Comparison of ENCODE assay signal across 33 cellular contexts in the genomic region with DNA sequence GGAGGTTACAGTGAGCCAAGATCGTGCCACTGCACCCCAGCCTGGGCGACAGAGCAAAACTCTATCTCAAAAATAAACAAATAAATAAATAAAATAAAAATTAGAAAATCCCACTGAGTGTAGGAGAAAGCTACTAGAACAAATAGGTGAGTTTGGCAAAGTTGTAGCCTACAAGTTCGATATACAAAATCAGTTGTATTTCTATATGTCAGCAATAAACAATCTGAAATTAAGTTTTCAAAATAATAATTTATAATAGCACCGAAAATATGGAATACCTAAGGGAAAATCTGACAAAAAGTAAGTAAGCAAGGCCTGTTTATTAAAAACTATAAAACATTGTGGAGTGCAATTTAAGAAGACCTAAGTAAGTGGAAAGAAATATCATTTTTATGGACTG. TPM values are rescaled to one million over a fixed set of nuclear protein-coding genes. Genes with fewer than 3 reads are reported as not detected.
"Had no signal": no experiment of that assay in that cellular context is flagged by ENCODE, and none has a peak within 500 bp of the region (broad histone marks: within the 10 kb centered on the region; RNA-seq: fewer than 3 reads in every experiment).

No MANE protein-coding gene starts in this region.

- ATAC-seq: effector memory CD8-positive, alpha-beta T cell; esophagus mucosa; gastrocnemius medialis; heart right ventricle; left cardiac atrium; left lung; left ventricle myocardium superior; lower lobe of right lung; mucosa of descending colon had no signal

- H3K9me3 ChIP-seq: colonic mucosa, gastrocnemius medialis, lower lobe of right lung had no signal

- DNase-seq: colonic mucosa; cortex of kidney; effector CD8-positive, alpha-beta T cell; effector memory CD8-positive, alpha-beta T cell; endodermal cell; erythroblast; esophagus squamous epithelium; foreskin fibroblast; foreskin melanocyte; gastrocnemius medialis; glutamatergic neuron; head of caudate nucleus; heart right ventricle; hippocampal formation; left cardiac atrium; left lung; left ventricle myocardium superior; lower lobe of right lung; mesenchymal stem cell; mucosa of descending colon had no signal

- H3K27me3 ChIP-seq: colonic mucosa, esophagus squamous epithelium, gastrocnemius medialis, left lung had no signal

- H3K4me1 ChIP-seq: colonic mucosa, esophagus squamous epithelium, gastrocnemius medialis, heart right ventricle, left lung, lower lobe of right lung had no signal

- H3K27ac ChIP-seq: colonic mucosa, epithelial cell of prostate, esophagus squamous epithelium, gastrocnemius medialis, heart right ventricle, left lung, lower lobe of right lung had no signal

- H3K4me3 ChIP-seq: colonic mucosa, esophagus squamous epithelium, gastrocnemius medialis, heart right ventricle, left lung, lower lobe of right lung, mucosa of descending colon had no signal

- FAIRE-seq: endometrium, islet of Langerhans, keratinocyte had no signal

- H3K36me3 ChIP-seq: colonic mucosa, esophagus squamous epithelium, gastrocnemius medialis, heart right ventricle, left lung, lower lobe of right lung had no signal

RNA-seq across cellular contexts. Expression of gene DEFB118, which starts 5.1 kb away (rescaled TPM):
- total RNA-seq: colonic mucosa, dermis microvascular lymphatic vessel endothelial cell, endodermal cell, esophagus mucosa, esophagus squamous epithelium, gastrocnemius medialis, glomerular endothelial cell, heart right ventricle, kidney epithelial cell, left cardiac atrium, left lung, left ventricle myocardium superior, lower leg skin, lower lobe of right lung, lung microvascular endothelial cell, mesenteric fat pad, mesothelial cell of epicardium, mucosa of descending colon, myocyte had no signal
- polyA plus RNA-seq: heart right ventricle, keratinocyte had no signal

RNA-seq across cellular contexts. Expression of gene DEFB119, which starts 27.1 kb away (rescaled TPM):
- total RNA-seq: colonic mucosa, dermis microvascular lymphatic vessel endothelial cell, endodermal cell, esophagus mucosa, esophagus squamous epithelium, gastrocnemius medialis, glomerular endothelial cell, heart right ventricle, kidney epithelial cell, left cardiac atrium, left lung, left ventricle myocardium superior, lower leg skin, lower lobe of right lung, lung microvascular endothelial cell, mesenteric fat pad, mesothelial cell of epicardium, mucosa of descending colon, myocyte had no signal
- polyA plus RNA-seq: heart right ventricle, keratinocyte had no signal

RNA-seq across cellular contexts. Expression of gene DEFB121, which starts 42.7 kb away (rescaled TPM):
- total RNA-seq: colonic mucosa, dermis microvascular lymphatic vessel endothelial cell, endodermal cell, esophagus mucosa, esophagus squamous epithelium, gastrocnemius medialis, glomerular endothelial cell, heart right ventricle, kidney epithelial cell, left cardiac atrium, left lung, left ventricle myocardium superior, lower leg skin, lower lobe of right lung, lung microvascular endothelial cell, mesenteric fat pad, mesothelial cell of epicardium, mucosa of descending colon, myocyte had no signal
- polyA plus RNA-seq: heart right ventricle, keratinocyte had no signal

RNA-seq across cellular contexts. Expression of gene DEFB116, which starts 54.9 kb away (rescaled TPM):
- total RNA-seq: colonic mucosa, dermis microvascular lymphatic vessel endothelial cell, endodermal cell, esophagus mucosa, esophagus squamous epithelium, gastrocnemius medialis, glomerular endothelial cell, heart right ventricle, kidney epithelial cell, left cardiac atrium, left lung, left ventricle myocardium superior, lower leg skin, lower lobe of right lung, lung microvascular endothelial cell, mesenteric fat pad, mesothelial cell of epicardium, mucosa of descending colon, myocyte had no signal
- polyA plus RNA-seq: heart right ventricle, keratinocyte had no signal
